Comparison of ENCODE assay signal across 8 cellular contexts in genomic region chr17:3944485-3945388, GRCh38. TPM values are rescaled to one million over a fixed set of nuclear protein-coding genes. Genes with fewer than 3 reads are reported as not detected.
DNase-seq lines count a peak whose midpoint lies in the region; ATAC-seq, FAIRE-seq and TF ChIP-seq lines count a peak whose summit lies in the region.

No MANE protein-coding gene starts in this region.

- peaks cover 4% of the 10 kb centered on the region for H3K4me1 ChIP-seq in A673 (ENCODE audit: insufficient read depth, low read length, poor library complexity, severe bottlenecking)
- peaks cover 6 to 14% of the 10 kb centered on the region in 2 experiments; a peak in 3 of 4 replicates for H3K4me1 ChIP-seq in HCT116 (ENCODE audit: control insufficient read depth in 1 of 2, insufficient read depth in 2 of 2, low read length in 2 of 2)
- no peaks in the 10 kb centered on the region for H3K4me1 ChIP-seq in pancreas

- H3K9me2 ChIP-seq in HCT116 (ENCODE audit: insufficient read depth) = no peaks in the 10 kb centered on the region

- DNase-seq in A673 (ENCODE audit: low spot score) (peak; percentile 74), HCT116 (ENCODE audit: low read depth, low spot score) (peak; percentile 29), frontal cortex (ENCODE audit: low spot score in 2 of 2) (peak; percentile 59 to 91), pancreas (peak in 2 of 6 donors; percentile 61 to 70), NCI-H1436 (lab: John Stamatoyannopoulos, UW) (no peak)
- DNase-seq in activated T-cell treated with anti-CD3 and anti-CD28 coated beads, Interleukin-2, amount 50 U/mL, for 48 hours = peak; percentile 68 to 71

- TF ChIP-seq CTCF in A673 (conservative IDR thresholded peaks at IDR 0.05; ENCODE audit: low read depth, low read length) = no peak
- TF ChIP-seq CTCF in HCT116 (IDR thresholded peaks at IDR 0.05 in 2 of 3, conservative IDR thresholded peaks at IDR 0.05 in 1 of 3; ENCODE audit: borderline replicate concordance in 1 of 3, insufficient read depth in 1 of 3, low read depth in 2 of 3, low read length in 2 of 3) = no peak
- no peak for TF ChIP-seq CTCF in pancreas (IDR thresholded peaks at IDR 0.05)

- H3K4me3 ChIP-seq in A673 (ENCODE audit: low read depth, low read length, poor library complexity, severe bottlenecking) (peak overlapping the region; percentile 49), HCT116 (replicated peaks in 1 of 2; ENCODE audit: low read depth in 1 of 2, low read length in 2 of 2) (peak overlapping the region; percentile 23 to 30), pancreas (no peak overlapping the region)

- RAD21 ChIA-PET in HCT116 (lab: Charles Lee; ENCODE audit: low non-redundant PET in 1 of 2, low total read pairs in 2 of 2, uncharacterized antibody in 2 of 2, unreplicated experiment in 2 of 2) = no interaction called here

- 66 to 73% methylated on average over 52 to 68 of the region's 68 CpGs for WGBS in pancreas, 2 donors

- intact Hi-C loops in A673 (cut with micrococcal nuclease; ENCODE audit: unreplicated experiment) = no loop called here
- intact Hi-C loops in HCT116 (cut with micrococcal nuclease) = no loop called here
- intact Hi-C loops in pancreas (cut with DNase I) = no loop called here

- H4K20me1 ChIP-seq in HCT116 (ENCODE audit: insufficient read depth) = no peaks in the 10 kb centered on the region

- H3K4me2 ChIP-seq in HCT116 (ENCODE audit: low read length) = peak overlapping the region; percentile 71

- BruUV-seq in A673 (replicated peaks; lab: Mats Ljungman, UMichigan) (no TSS peak), HCT116 (replicated peaks; lab: Mats Ljungman, UMichigan) (no TSS peak)

- H3K27ac ChIP-seq in A673 (ENCODE audit: low read depth, low read length, poor library complexity, severe bottlenecking) (peak overlapping the region; percentile 45), HCT116 (ENCODE audit: low read depth, low read length) (peak overlapping the region; percentile 43; the same call in 1 of the 2 replicates), pancreas (no peak overlapping the region)

- no peaks in the 10 kb centered on the region for H3K9me3 ChIP-seq in A673 (ENCODE audit: low read depth, low read length, poor library complexity, severe bottlenecking)
- no peaks in the 10 kb centered on the region for H3K9me3 ChIP-seq in HCT116 (ENCODE audit: control insufficient read depth in 1 of 2, insufficient read depth in 1 of 2, low read depth in 1 of 2, low read length in 2 of 2)
- no peaks in the 10 kb centered on the region for H3K9me3 ChIP-seq in pancreas

- TF ChIP-seq RAD21 in HCT116 (IDR thresholded peaks at IDR 0.05; ENCODE audit: low read depth) = no peak

- no peaks in the 10 kb centered on the region for H3K27me3 ChIP-seq in A673 (replicated peaks; ENCODE audit: insufficient read depth, low read depth, low read length, poor library complexity)
- H3K27me3 ChIP-seq in HCT116 (ENCODE audit: insufficient read depth, low read length) = no peaks in the 10 kb centered on the region
- no peaks in the 10 kb centered on the region for H3K27me3 ChIP-seq in pancreas

- H3K36me3 ChIP-seq in A673 (ENCODE audit: insufficient read depth, low read length, poor library complexity, severe bottlenecking) = no peaks in the 10 kb centered on the region
- H3K36me3 ChIP-seq in HCT116 (ENCODE audit: control insufficient read depth in 1 of 2, insufficient read depth in 2 of 2, low read length in 2 of 2) = no peaks in the 10 kb centered on the region
- H3K36me3 ChIP-seq in pancreas = peaks cover 0 to 12% (median 0%) of the 10 kb centered on the region in 3 donors

- H3K9ac ChIP-seq in HCT116 (ENCODE audit: low read length) = no peak overlapping the region; the same call in 1 of the 2 replicates

- POLR2A ChIA-PET in A673 (lab: Charles Lee; ENCODE audit: low non-redundant PET) = no interaction called here
- POLR2A ChIA-PET in HCT116 (lab: Charles Lee) = no interaction called here

- CTCF ChIA-PET in A673 (lab: Charles Lee) = no interaction called here
- CTCF ChIA-PET in HCT116 (lab: Charles Lee) = no interaction called here

- no peak for FAIRE-seq in frontal cortex (lab: Jason Lieb, UNC)
- no peak for FAIRE-seq in pancreas (lab: Jason Lieb, UNC)

- no peaks in the 10 kb centered on the region for H3K79me2 ChIP-seq in HCT116 (ENCODE audit: insufficient read depth, low read length)

- ATAC-seq in HCT116 = peak; percentile 96
- ATAC-seq in pancreas = peak; percentile 22 to 76 (median 68)
- no peak for ATAC-seq in GM21367 (IDR thresholded peaks at IDR 0.05; ENCODE audit: unreplicated experiment)
- ATAC-seq in HG03135 (IDR thresholded peaks at IDR 0.05; ENCODE audit: unreplicated experiment) = no peak

- no peak for TF ChIP-seq POLR2A in HCT116 (IDR thresholded peaks at IDR 0.05; ENCODE audit: borderline replicate concordance, extremely low read depth, insufficient read depth, insufficient read length)

- H2AFZ ChIP-seq in HCT116 (ENCODE audit: low read depth, low read length, poor library complexity, severe bottlenecking) = no peak overlapping the region

TF ChIP-seq in HCT116, 20 proteins besides CTCF, POLR2A, EP300 and RAD21:
- TF ChIP-seq, protein P1, sequence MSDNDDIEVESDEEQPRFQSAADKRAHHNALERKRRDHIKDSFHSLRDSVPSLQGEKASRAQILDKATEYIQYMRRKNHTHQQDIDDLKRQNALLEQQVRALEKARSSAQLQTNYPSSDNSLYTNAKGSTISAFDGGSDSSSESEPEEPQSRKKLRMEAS (IDR thresholded peaks at IDR 0.05) = no peak
- TF ChIP-seq, protein P2, sequence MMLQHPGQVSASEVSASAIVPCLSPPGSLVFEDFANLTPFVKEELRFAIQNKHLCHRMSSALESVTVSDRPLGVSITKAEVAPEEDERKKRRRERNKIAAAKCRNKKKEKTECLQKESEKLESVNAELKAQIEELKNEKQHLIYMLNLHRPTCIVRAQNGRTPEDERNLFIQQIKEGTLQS (IDR thresholded peaks at IDR 0.05) = no peak
- TF ChIP-seq TCF7L2 (IDR thresholded peaks at IDR 0.05; ENCODE audit: borderline replicate concordance, extremely low read depth, insufficient read depth, insufficient read length) (no peak), YY1 (IDR thresholded peaks at IDR 0.05; ENCODE audit: extremely low read depth, insufficient replicate concordance, low read depth, low read length) (no peak)

RNA-seq across cellular contexts. Expression of gene ATP2A3, which starts 19.5 kb away (rescaled TPM):
- total RNA-seq in A673 (2021) = 0.17 and 0.79 TPM in 2 replicates
- total RNA-seq in HCT116 (2021; ENCODE audit: unreplicated experiment) = 23.1 TPM
- 18.9 and 23.7 TPM in 2 replicates for polyA plus RNA-seq in HCT116 (2012)
- total RNA-seq in frontal cortex = 2.4 TPM
- total RNA-seq in pancreas = 10 to 100 TPM; 17.8 to 60.3 (median 35.1) TPM
- 10 to 100 TPM; 52.9 to 67.7 TPM for polyA plus RNA-seq in pancreas

RNA-seq across cellular contexts. Expression of gene P2RX1, which starts 28.5 kb away (rescaled TPM):
- 0.24 and 0.39 TPM in 2 replicates for total RNA-seq in A673 (2021)
- not detected for total RNA-seq in HCT116 (2021; ENCODE audit: unreplicated experiment)
- not detected in 2 replicates for polyA plus RNA-seq in HCT116 (2012)
- total RNA-seq in frontal cortex = not detected
- total RNA-seq in pancreas = 10 to 100 TPM; 17.7 to 41.8 (median 24.9) TPM
- 10 to 100 TPM; 21.8 to 37.1 TPM for polyA plus RNA-seq in pancreas

RNA-seq across cellular contexts. Expression of gene CAMKK1, which starts 51.9 kb away (rescaled TPM):
- total RNA-seq in A673 (2021) = 6.1 and 8.3 TPM in 2 replicates
- total RNA-seq in HCT116 (2021; ENCODE audit: unreplicated experiment) = 10.6 TPM
- polyA plus RNA-seq in HCT116 (2012) = 8.1 and 9.0 TPM in 2 replicates
- 9.0 TPM for total RNA-seq in frontal cortex
- 10 to 100 TPM in 1 of 6 donors, 1 to 10 TPM in 5; 4.2 to 11.9 (median 5.0) TPM for total RNA-seq in pancreas
- 10 to 100 TPM; 17.1 to 23.0 TPM for polyA plus RNA-seq in pancreas

Comparison
In these comparisons a context has a peak if more than half of its experiments do, and no peak if none do; other contexts are left out.
1. H3K27ac ChIP-seq: peak in A673 (single experiment) and HCT116 (single experiment); none in pancreas (0 of 4).
2. H3K4me3 ChIP-seq: peak in A673 (single experiment) and HCT116 (2 of 2); none in pancreas (0 of 4).
3. ATAC-seq: peak in HCT116 (single experiment) and pancreas (4 of 4); none in GM21367 (single experiment) and HG03135 (single experiment).
4. RNA of gene P2RX1, which starts 28.5 kb away (total RNA-seq): 17.7 to 41.8 TPM in pancreas; 0.24 to 0.39 TPM in A673, not detected in HCT116 (single experiment) and not detected in frontal cortex (single experiment); every median in the first group is over 10 times any median in the second.